Comparison of ENCODE assay signal across 17 cellular contexts in the genomic region with DNA sequence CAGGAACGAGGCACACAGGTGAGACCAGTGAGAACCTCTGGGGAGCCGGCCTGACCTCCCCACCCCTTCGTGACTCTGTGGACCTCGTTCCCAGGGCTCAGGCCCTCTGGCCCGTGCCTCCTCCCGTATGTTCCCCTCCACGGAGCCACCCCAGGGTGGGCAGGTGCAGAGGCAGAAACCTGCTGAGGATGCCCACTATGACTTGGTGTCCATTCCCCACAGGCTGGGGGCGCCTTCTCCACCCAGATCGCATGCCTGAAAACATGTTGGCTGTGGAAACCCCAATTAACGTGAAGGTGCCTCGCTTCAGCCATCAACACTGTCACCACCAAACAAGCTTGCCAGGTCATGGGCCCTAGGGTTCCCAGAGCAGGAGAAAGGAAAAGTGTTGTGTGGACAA. TPM values are rescaled to one million over a fixed set of nuclear protein-coding genes. Genes with fewer than 3 reads are reported as not detected.
"Had no signal": no experiment of that assay in that cellular context is flagged by ENCODE, and none has a peak within 500 bp of the region (broad histone marks: within the 10 kb centered on the region; RNA-seq: fewer than 3 reads in every experiment).

No MANE protein-coding gene starts in this region.

- H3K4me2 ChIP-seq: hepatocyte had no signal

- H3K9me3 ChIP-seq: right atrium auricular region, suprapubic skin, thyroid gland, uterus had no signal

- H3K27me3 ChIP-seq: dorsolateral prefrontal cortex, hepatocyte, right atrium auricular region, suprapubic skin, thyroid gland, uterus had no signal

- H3K9me3 Mint-ChIP-seq: type B pancreatic cell had no signal

- H3K4me3 Mint-ChIP-seq: naive thymus-derived CD4-positive, alpha-beta T cell; nephron progenitor cell; type B pancreatic cell had no signal

- H3K36me3 Mint-ChIP-seq: naive thymus-derived CD4-positive, alpha-beta T cell; type B pancreatic cell had no signal

- H3K79me2 ChIP-seq: hepatocyte had no signal

- H3K36me3 ChIP-seq: right atrium auricular region, suprapubic skin, thyroid gland, uterus had no signal

- DNase-seq: cortex of kidney; dorsolateral prefrontal cortex; effector CD8-positive, alpha-beta T cell; foreskin melanocyte; head of caudate nucleus; mammary epithelial cell; naive thymus-derived CD4-positive, alpha-beta T cell; nephron progenitor cell; small intestine; stimulated activated CD4-positive, alpha-beta T cell treated with anti-CD3 and anti-CD28 coated beads, Interleukin-2, amount 100 ng/mL, for 48 hours; stimulated activated naive CD8-positive, alpha-beta T cell treated with anti-CD3 and anti-CD28 coated beads, Interleukin-15, Interleukin-2, amounts not matched to agents 100 U/mL and 50 U/mL, for 24 hours; thyroid gland; uterus had no signal

- H3K27ac ChIP-seq: dorsolateral prefrontal cortex, hepatocyte, right atrium auricular region, suprapubic skin, thyroid gland, uterus had no signal

- H3K27ac Mint-ChIP-seq: nephron progenitor cell, type B pancreatic cell had no signal

- H2AFZ ChIP-seq: hepatocyte had no signal

- H3K4me3 ChIP-seq: dorsolateral prefrontal cortex, hepatocyte, right atrium auricular region, suprapubic skin, thyroid gland, uterus had no signal

- ATAC-seq: naive thymus-derived CD4-positive, alpha-beta T cell; stimulated activated naive CD8-positive, alpha-beta T cell treated with anti-CD3 and anti-CD28 coated beads, Interleukin-15, Interleukin-2, amounts not matched to agents 100 U/mL and 50 U/mL, for 24 hours had no signal

- H3K27me3 Mint-ChIP-seq: type B pancreatic cell had no signal

RNA-seq across cellular contexts. Expression of gene S100P, which starts 49.3 kb away (rescaled TPM):
- polyA plus RNA-seq: naive thymus-derived CD4-positive, alpha-beta T cell had no signal
